Comparison of ENCODE assay signal across 7 cellular contexts in the genomic region with DNA sequence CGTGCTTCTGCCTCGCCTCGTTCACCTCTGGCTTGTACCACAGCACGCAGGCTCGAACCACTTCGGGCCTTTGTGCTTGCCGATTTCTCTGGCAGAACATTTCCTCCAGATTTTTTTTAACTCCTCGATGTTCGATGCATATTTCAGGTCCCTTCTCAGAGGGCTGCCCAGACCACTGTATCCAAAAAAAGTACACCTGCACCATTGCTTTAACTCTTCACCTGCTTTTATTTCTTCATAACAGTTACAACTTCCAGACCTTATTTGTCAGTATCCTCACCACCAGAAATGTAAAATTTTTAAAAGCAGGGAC. TPM values are rescaled to one million over a fixed set of nuclear protein-coding genes. Genes with fewer than 3 reads are reported as not detected.
DNase-seq lines count a peak whose midpoint lies in the region; ATAC-seq and TF ChIP-seq lines count a peak whose summit lies in the region.

No MANE protein-coding gene starts in this region.

- H3F3A ChIP-seq in GM23338 (replicated peaks; ENCODE audit: low read depth) = peaks cover 17% of the 10 kb centered on the region

- peaks cover 15% of the 10 kb centered on the region for H3K27me3 Mint-ChIP-seq in GM23338 (ENCODE audit: insufficient read depth, low read depth, poor library complexity)

- H3K4me1 Mint-ChIP-seq in GM23338 = peaks cover 21% of the 10 kb centered on the region

- peaks cover 8% of the 10 kb centered on the region; the same call in 1 of the 2 replicates for H4K20me1 ChIP-seq in GM23338 (replicated peaks; ENCODE audit: insufficient read depth)

- 0 to 1% methylated on average over 9 of the region's 9 CpGs for WGBS in gastroesophageal sphincter (ENCODE audit: low coverage in 1 of 2), 2 donors

- peaks cover 4% of the 10 kb centered on the region; the same call in 2 of the 3 replicates for H3K36me3 Mint-ChIP-seq in GM23338 (ENCODE audit: low read depth)

- H3K9ac ChIP-seq in SK-N-MC (ENCODE audit: insufficient read length) (peak overlapping the region; percentile 99), skeletal muscle satellite cell (ENCODE audit: low read depth, low read length) (peak overlapping the region; percentile 96)

- H3K4me3 ChIP-seq in GM23338 = peak overlapping the region; percentile 67
- peak overlapping the region; percentile 90 for H3K4me3 ChIP-seq in SK-N-MC
- H3K4me3 ChIP-seq in gastroesophageal sphincter = peak overlapping the region; percentile 68 to 90
- peak overlapping the region; percentile 97 for H3K4me3 ChIP-seq in skeletal muscle satellite cell (ENCODE audit: low read length)

- peak overlapping the region; percentile 97 for H3K27ac Mint-ChIP-seq in GM23338

- H3K79me2 ChIP-seq in GM23338 (replicated peaks; ENCODE audit: insufficient read depth) = peaks cover 35% of the 10 kb centered on the region

- peak overlapping the region; percentile 88 for H3K4me2 ChIP-seq in GM23338
- H3K4me2 ChIP-seq in skeletal muscle satellite cell (ENCODE audit: low read length) = peak overlapping the region; percentile 86

- peak overlapping the region; percentile 94 for H3K4me3 Mint-ChIP-seq in GM23338

- TF ChIP-seq EP300 in gastroesophageal sphincter (IDR thresholded peaks at IDR 0.05) = no peak

- no peaks in the 10 kb centered on the region; the same call in 1 of the 2 replicates for H3K9me2 ChIP-seq in GM23338 (ENCODE audit: insufficient read depth)

- no peak for TF ChIP-seq POLR2A in gastroesophageal sphincter (IDR thresholded peaks at IDR 0.05)

- H3K4me1 ChIP-seq in GM23338 (ENCODE audit: insufficient read depth) (peaks cover 16% of the 10 kb centered on the region), gastroesophageal sphincter (peaks cover 0 to 47% (median 6%) of the 10 kb centered on the region in 3 donors), skeletal muscle satellite cell (ENCODE audit: control insufficient read depth, insufficient read depth, low read length) (peaks cover 25% of the 10 kb centered on the region)

- H2AFZ ChIP-seq in GM23338 = peak overlapping the region; percentile 75

- H3K36me3 ChIP-seq in GM23338 (ENCODE audit: insufficient read depth) (no peaks in the 10 kb centered on the region), SK-N-MC (ENCODE audit: insufficient read depth, low read length) (no peaks in the 10 kb centered on the region), gastroesophageal sphincter (no peaks in the 10 kb centered on the region), skeletal muscle satellite cell (ENCODE audit: insufficient read depth, low read length) (no peaks in the 10 kb centered on the region)

- H3K9me3 ChIP-seq in SK-N-MC (ENCODE audit: low read depth, low read length) = no peaks in the 10 kb centered on the region
- H3K9me3 ChIP-seq in gastroesophageal sphincter = no peaks in the 10 kb centered on the region
- H3K9me3 ChIP-seq in skeletal muscle satellite cell (replicated peaks; ENCODE audit: low read length) = no peaks in the 10 kb centered on the region

- no peak for TF ChIP-seq CTCF in GM23338 (conservative IDR thresholded peaks at IDR 0.05; ENCODE audit: low read depth in 2 of 2)
- TF ChIP-seq CTCF in gastroesophageal sphincter (IDR thresholded peaks at IDR 0.05) = no peak

- DNase-seq in GM23338 (ENCODE audit: low spot score) = no peak
- no peak for DNase-seq in SK-N-MC (ENCODE audit: low read depth, low spot score)
- no peak for DNase-seq in DMS53 treated with DMSO at 0.1 percent for 48 hours (lab: John Stamatoyannopoulos, UW; ENCODE audit: unreplicated experiment)
- DNase-seq in NCI-H526 (lab: John Stamatoyannopoulos, UW) = no peak

- peak overlapping the region; percentile 100 for H3K27ac ChIP-seq in GM23338 (ENCODE audit: low read depth)
- H3K27ac ChIP-seq in SK-N-MC = peak overlapping the region; percentile 99
- peak overlapping the region; percentile 66 to 95 (median 94) for H3K27ac ChIP-seq in gastroesophageal sphincter

- ATAC-seq in GM23338 (no peak), gastroesophageal sphincter (no peak), GM21619 (IDR thresholded peaks at IDR 0.05; ENCODE audit: unreplicated experiment) (no peak)

- H3K27me3 ChIP-seq in GM23338 (ENCODE audit: insufficient read depth) (no peaks in the 10 kb centered on the region), gastroesophageal sphincter (no peaks in the 10 kb centered on the region), skeletal muscle satellite cell (ENCODE audit: control insufficient read depth, insufficient read depth, low read length) (no peaks in the 10 kb centered on the region)

- no peaks in the 10 kb centered on the region for H3K9me3 Mint-ChIP-seq in GM23338

TF ChIP-seq in GM23338, 12 proteins besides CTCF, POLR2A, EP300 and RAD21:
- TF ChIP-seq EZH2 (IDR thresholded peaks at IDR 0.05; ENCODE audit: low read depth, unreplicated experiment) (no peak), EZH2phosphoT487 (IDR thresholded peaks at IDR 0.05; ENCODE audit: unreplicated experiment) (no peak), JUNB (IDR thresholded peaks at IDR 0.05; ENCODE audit: unreplicated experiment) (no peak)
- TF ChIP-seq, protein P1, sequence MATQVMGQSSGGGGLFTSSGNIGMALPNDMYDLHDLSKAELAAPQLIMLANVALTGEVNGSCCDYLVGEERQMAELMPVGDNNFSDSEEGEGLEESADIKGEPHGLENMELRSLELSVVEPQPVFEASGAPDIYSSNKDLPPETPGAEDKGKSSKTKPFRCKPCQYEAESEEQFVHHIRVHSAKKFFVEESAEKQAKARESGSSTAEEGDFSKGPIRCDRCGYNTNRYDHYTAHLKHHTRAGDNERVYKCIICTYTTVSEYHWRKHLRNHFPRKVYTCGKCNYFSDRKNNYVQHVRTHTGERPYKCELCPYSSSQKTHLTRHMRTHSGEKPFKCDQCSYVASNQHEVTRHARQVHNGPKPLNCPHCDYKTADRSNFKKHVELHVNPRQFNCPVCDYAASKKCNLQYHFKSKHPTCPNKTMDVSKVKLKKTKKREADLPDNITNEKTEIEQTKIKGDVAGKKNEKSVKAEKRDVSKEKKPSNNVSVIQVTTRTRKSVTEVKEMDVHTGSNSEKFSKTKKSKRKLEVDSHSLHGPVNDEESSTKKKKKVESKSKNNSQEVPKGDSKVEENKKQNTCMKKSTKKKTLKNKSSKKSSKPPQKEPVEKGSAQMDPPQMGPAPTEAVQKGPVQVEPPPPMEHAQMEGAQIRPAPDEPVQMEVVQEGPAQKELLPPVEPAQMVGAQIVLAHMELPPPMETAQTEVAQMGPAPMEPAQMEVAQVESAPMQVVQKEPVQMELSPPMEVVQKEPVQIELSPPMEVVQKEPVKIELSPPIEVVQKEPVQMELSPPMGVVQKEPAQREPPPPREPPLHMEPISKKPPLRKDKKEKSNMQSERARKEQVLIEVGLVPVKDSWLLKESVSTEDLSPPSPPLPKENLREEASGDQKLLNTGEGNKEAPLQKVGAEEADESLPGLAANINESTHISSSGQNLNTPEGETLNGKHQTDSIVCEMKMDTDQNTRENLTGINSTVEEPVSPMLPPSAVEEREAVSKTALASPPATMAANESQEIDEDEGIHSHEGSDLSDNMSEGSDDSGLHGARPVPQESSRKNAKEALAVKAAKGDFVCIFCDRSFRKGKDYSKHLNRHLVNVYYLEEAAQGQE (IDR thresholded peaks at IDR 0.05; ENCODE audit: unreplicated experiment) = no peak

RNA-seq across cellular contexts. Expression of gene ZZZ3, which starts 1.3 kb away (rescaled TPM):
- total RNA-seq in GM23338 (2014; rRNA removed; shearing (Covaris generic)) = 81.9 and 107 TPM in 2 replicates
- polyA plus RNA-seq in GM23338 (2016; fragmentation: Nextera tagmentation; extraction: Ambion mirVana) = 24.2 and 33.4 TPM in 2 replicates
- total RNA-seq in gastroesophageal sphincter = 10 to 100 TPM; 38.2 to 79.7 (median 53.5) TPM
- total RNA-seq in skeletal muscle satellite cell (2012; rRNA removed) = 56.1 and 60.3 TPM in 2 replicates
